1 cellular context compared by ENCODE assay signal in the genomic region with DNA sequence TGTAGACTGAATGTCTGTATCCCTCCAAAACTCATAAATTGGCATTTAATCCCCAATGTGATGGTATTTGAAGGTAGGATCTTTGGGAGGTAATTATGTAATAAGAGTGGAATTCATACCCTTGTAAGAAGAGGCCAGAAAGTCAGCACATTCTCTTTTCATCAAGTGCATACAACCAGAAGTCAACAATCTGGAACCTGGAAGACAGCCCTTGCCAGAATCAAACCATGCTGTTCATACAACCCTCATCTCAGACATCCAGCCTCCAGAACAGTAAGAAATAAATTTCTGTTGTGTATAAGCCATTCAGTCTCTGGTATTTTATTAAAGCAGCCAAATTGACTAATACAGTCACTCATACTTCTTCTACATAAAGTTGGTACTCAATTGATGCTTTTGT.
TF ChIP-seq lines count a peak whose summit lies in the region.

No MANE protein-coding gene starts in this region.

TF ChIP-seq in IMR-90, 13 proteins besides CTCF, POLR2A, EP300 and RAD21 (continued from another document):
- TF ChIP-seq, protein P1, sequence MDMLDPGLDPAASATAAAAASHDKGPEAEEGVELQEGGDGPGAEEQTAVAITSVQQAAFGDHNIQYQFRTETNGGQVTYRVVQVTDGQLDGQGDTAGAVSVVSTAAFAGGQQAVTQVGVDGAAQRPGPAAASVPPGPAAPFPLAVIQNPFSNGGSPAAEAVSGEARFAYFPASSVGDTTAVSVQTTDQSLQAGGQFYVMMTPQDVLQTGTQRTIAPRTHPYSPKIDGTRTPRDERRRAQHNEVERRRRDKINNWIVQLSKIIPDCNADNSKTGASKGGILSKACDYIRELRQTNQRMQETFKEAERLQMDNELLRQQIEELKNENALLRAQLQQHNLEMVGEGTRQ (IDR thresholded peaks at IDR 0.05; ENCODE audit: low read depth, low read length): no peak
- TF ChIP-seq CEBPB (IDR thresholded peaks at IDR 0.05; ENCODE audit: low read depth, low read length): no peak
- TF ChIP-seq NFE2L2 (IDR thresholded peaks at IDR 0.05; ENCODE audit: low read depth, low read length): no peak
- TF ChIP-seq FOS (IDR thresholded peaks at IDR 0.05; ENCODE audit: low read depth, low read length): no peak
- TF ChIP-seq BHLHE40 (IDR thresholded peaks at IDR 0.05; ENCODE audit: low read depth, low read length): no peak
